In the genomic region with DNA sequence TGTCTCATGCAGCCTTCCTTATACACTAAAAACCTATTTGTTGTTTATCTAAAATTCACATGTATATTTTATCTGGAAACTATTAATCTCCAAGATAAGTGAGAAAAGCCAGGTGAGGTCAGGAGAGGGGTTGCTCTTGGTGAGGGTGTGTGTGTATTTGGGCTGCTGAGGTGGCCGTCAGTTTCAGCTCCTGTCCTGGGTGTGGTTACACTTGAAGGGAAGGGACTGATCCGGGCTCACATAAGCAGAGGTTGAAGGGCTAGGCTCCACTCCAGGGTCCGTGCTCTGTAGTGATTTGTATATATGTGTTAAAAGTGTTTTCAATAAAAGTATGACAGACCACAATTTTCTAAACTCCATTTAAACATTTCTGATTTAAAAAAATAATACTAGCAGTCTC, we compare ENCODE assay signal across 27 cellular contexts. TPM values are rescaled to one million over a fixed set of nuclear protein-coding genes. Genes with fewer than 3 reads are reported as not detected.
DNase-seq lines count a peak whose midpoint lies in the region; ATAC-seq, FAIRE-seq and TF ChIP-seq lines count a peak whose summit lies in the region.
"Had no signal": no experiment of that assay in that cellular context is flagged by ENCODE, and none has a peak within 500 bp of the region (broad histone marks: within the 10 kb centered on the region; RNA-seq: fewer than 3 reads in every experiment).

No MANE protein-coding gene starts in this region.

- no peaks in the 10 kb centered on the region for H4K20me1 ChIP-seq in endothelial cell of umbilical vein (replicated peaks; ENCODE audit: control insufficient read depth, extremely low read depth, insufficient read depth, low read length)

- TF ChIP-seq POLR2A in endothelial cell of umbilical vein (IDR thresholded peaks at IDR 0.05; ENCODE audit: low read depth, low read length) = no peak

- H3K79me2 ChIP-seq in endothelial cell of umbilical vein (ENCODE audit: control insufficient read depth, insufficient read depth, low read length) = no peaks in the 10 kb centered on the region

- TF ChIP-seq CTCF in RWPE1 (conservative IDR thresholded peaks at IDR 0.05; ENCODE audit: low read depth) (no peak), endothelial cell of umbilical vein (IDR thresholded peaks at IDR 0.05; ENCODE audit: extremely low read depth in 1 of 2, insufficient read depth in 1 of 2, low read depth in 1 of 2, low read length in 2 of 2) (no peak)

- H3K9me3 Mint-ChIP-seq in stimulated activated memory B cell treated with anti-CD40 and anti-IgM and Interleukin-4, amounts not matched to agents 10 μg/mL and 1 μg/mL and 100 μg/mL, for 72 hours = no peaks in the 10 kb centered on the region
- no peaks in the 10 kb centered on the region for H3K9me3 Mint-ChIP-seq in activated T-helper 2 cell treated with anti-CD3 and anti-CD28 coated beads, Interferon-gamma antibody, Interleukin-2, Interleukin-4, amounts not matched to agents 10 μg/mL and 5 μg/mL and 100 μg/mL, durations not matched to agents 14 hours and 24 hours and 36 hours
- H3K9me3 Mint-ChIP-seq: activated CD4-positive, alpha-beta T cell treated with anti-CD3 and anti-CD28 coated beads, Interleukin-2, amount 10 ng/mL, durations not matched to agents 7 days and 5 days; activated naive CD4-positive, alpha-beta T cell treated with anti-CD3 and anti-CD28 coated beads, Interleukin-2, amount 10 ng/mL, durations not matched to agents 7 days and 5 days had no signal

- H2AFZ ChIP-seq in endothelial cell of umbilical vein (ENCODE audit: low read depth, low read length) = no peak overlapping the region

- CTCF ChIA-PET in RWPE1 (lab: Yijun Ruan, JAX) (interaction anchor here (0.7 to 4.0 kb wide), 4 partner anchors 10 to 1798 kb away, joined by 3 to 32 read pairs (median 9); no protein-coding TSS in a partner anchor), endothelial cell of umbilical vein (lab: Charles Lee) (interaction anchor here (0.5 to 23.6 kb wide), 3 partner anchors 10 to 99 kb away, joined by 3 to 1187 read pairs (median 24); no protein-coding TSS in a partner anchor)

- H3K4me1 Mint-ChIP-seq in stimulated activated memory B cell treated with anti-CD40 and anti-IgM and Interleukin-4, amounts not matched to agents 10 μg/mL and 1 μg/mL and 100 μg/mL, for 72 hours = peaks cover 16% of the 10 kb centered on the region
- H3K4me1 Mint-ChIP-seq in activated T-helper 2 cell treated with anti-CD3 and anti-CD28 coated beads, Interferon-gamma antibody, Interleukin-2, Interleukin-4, amounts not matched to agents 10 μg/mL and 5 μg/mL and 100 μg/mL, durations not matched to agents 14 hours and 24 hours and 36 hours (ENCODE audit: low read depth) = no peaks in the 10 kb centered on the region
- H3K4me1 Mint-ChIP-seq: activated CD4-positive, alpha-beta T cell treated with anti-CD3 and anti-CD28 coated beads, Interleukin-2, amount 10 ng/mL, durations not matched to agents 7 days and 5 days; activated CD8-positive, alpha-beta memory T cell treated with anti-CD3 and anti-CD28 coated beads, Interleukin-2, amount 10 ng/mL, durations not matched to agents 7 days and 5 days; activated naive CD4-positive, alpha-beta T cell treated with anti-CD3 and anti-CD28 coated beads, Interleukin-2, amount 10 ng/mL, durations not matched to agents 7 days and 5 days had no signal

- peaks cover 7% of the 10 kb centered on the region for H3K4me1 ChIP-seq in endothelial cell of umbilical vein (ENCODE audit: control insufficient read depth, extremely low read depth, insufficient read depth, low read length)
- H3K4me1 ChIP-seq: uterus had no signal

- H3K36me3 ChIP-seq in endothelial cell of umbilical vein (ENCODE audit: control insufficient read depth in 2 of 2, extremely low read depth in 1 of 2, insufficient read depth in 2 of 2, low read length in 2 of 2) = no peaks in the 10 kb centered on the region
- H3K36me3 ChIP-seq: uterus had no signal

- H3K4me3 ChIP-seq in endothelial cell of umbilical vein (replicated peaks in 1 of 3; ENCODE audit: insufficient read depth in 1 of 3, low read depth in 1 of 3, low read length in 3 of 3) = no peak overlapping the region
- H3K4me3 ChIP-seq: SK-N-MC, uterus had no signal

- dilution Hi-C loops in endothelial cell of umbilical vein (cut with MboI; ENCODE audit: extremely low pct_ligation_motif_present, low sequenced_read_pairs) = no loop called here

- H3K4me2 ChIP-seq in endothelial cell of umbilical vein (ENCODE audit: insufficient read depth, low read length) = peak overlapping the region; percentile 16

- no peaks in the 10 kb centered on the region for H3K9me1 ChIP-seq in endothelial cell of umbilical vein (replicated peaks; ENCODE audit: control insufficient read depth, extremely low read depth, insufficient read depth, low read length)

- no peak overlapping the region for H3K27ac Mint-ChIP-seq in stimulated activated memory B cell treated with anti-CD40 and anti-IgM and Interleukin-4, amounts not matched to agents 10 μg/mL and 1 μg/mL and 100 μg/mL, for 72 hours
- no peak overlapping the region for H3K27ac Mint-ChIP-seq in activated T-helper 2 cell treated with anti-CD3 and anti-CD28 coated beads, Interferon-gamma antibody, Interleukin-2, Interleukin-4, amounts not matched to agents 10 μg/mL and 5 μg/mL and 100 μg/mL, durations not matched to agents 14 hours and 24 hours and 36 hours
- H3K27ac Mint-ChIP-seq: activated CD4-positive, alpha-beta T cell treated with anti-CD3 and anti-CD28 coated beads, Interleukin-2, amount 10 ng/mL, durations not matched to agents 7 days and 5 days; activated CD8-positive, alpha-beta memory T cell treated with anti-CD3 and anti-CD28 coated beads, Interleukin-2, amount 10 ng/mL, durations not matched to agents 7 days and 5 days; activated naive CD4-positive, alpha-beta T cell treated with anti-CD3 and anti-CD28 coated beads, Interleukin-2, amount 10 ng/mL, durations not matched to agents 7 days and 5 days had no signal

- H3K9ac ChIP-seq in endothelial cell of umbilical vein (replicated peaks; ENCODE audit: extremely low read depth, insufficient read depth, low read length) = no peak overlapping the region

- no peaks in the 10 kb centered on the region for H3K36me3 Mint-ChIP-seq in stimulated activated memory B cell treated with anti-CD40 and anti-IgM and Interleukin-4, amounts not matched to agents 10 μg/mL and 1 μg/mL and 100 μg/mL, for 72 hours
- no peaks in the 10 kb centered on the region for H3K36me3 Mint-ChIP-seq in activated T-helper 2 cell treated with anti-CD3 and anti-CD28 coated beads, Interferon-gamma antibody, Interleukin-2, Interleukin-4, amounts not matched to agents 10 μg/mL and 5 μg/mL and 100 μg/mL, durations not matched to agents 14 hours and 24 hours and 36 hours (ENCODE audit: low read depth)
- H3K36me3 Mint-ChIP-seq: activated CD8-positive, alpha-beta memory T cell treated with anti-CD3 and anti-CD28 coated beads, Interleukin-2, amount 10 ng/mL, durations not matched to agents 7 days and 5 days; activated naive CD4-positive, alpha-beta T cell treated with anti-CD3 and anti-CD28 coated beads, Interleukin-2, amount 10 ng/mL, durations not matched to agents 7 days and 5 days had no signal

- POLR2A ChIA-PET in RWPE1 (lab: Yijun Ruan, JAX; ENCODE audit: low non-redundant PET) = no interaction called here
- POLR2A ChIA-PET in endothelial cell of umbilical vein (lab: Charles Lee) = no interaction called here

- ATAC-seq in left ventricle myocardium superior (peak; percentile 15), Right ventricle myocardium inferior (no peak)
- ATAC-seq in stimulated activated memory B cell treated with anti-CD40 and anti-IgM and Interleukin-4, amounts not matched to agents 10 μg/mL and 1 μg/mL and 100 μg/mL, for 72 hours = peak; percentile 64
- ATAC-seq: activated CD8-positive, alpha-beta memory T cell treated with anti-CD3 and anti-CD28 coated beads, Interleukin-2, amount 10 ng/mL, durations not matched to agents 7 days and 5 days; Panc1 had no signal

- no peaks in the 10 kb centered on the region for H3K27me3 Mint-ChIP-seq in stimulated activated memory B cell treated with anti-CD40 and anti-IgM and Interleukin-4, amounts not matched to agents 10 μg/mL and 1 μg/mL and 100 μg/mL, for 72 hours
- H3K27me3 Mint-ChIP-seq in activated T-helper 2 cell treated with anti-CD3 and anti-CD28 coated beads, Interferon-gamma antibody, Interleukin-2, Interleukin-4, amounts not matched to agents 10 μg/mL and 5 μg/mL and 100 μg/mL, durations not matched to agents 14 hours and 24 hours and 36 hours (ENCODE audit: low read depth) = no peaks in the 10 kb centered on the region
- H3K27me3 Mint-ChIP-seq: activated CD4-positive, alpha-beta T cell treated with anti-CD3 and anti-CD28 coated beads, Interleukin-2, amount 10 ng/mL, durations not matched to agents 7 days and 5 days; activated CD8-positive, alpha-beta memory T cell treated with anti-CD3 and anti-CD28 coated beads, Interleukin-2, amount 10 ng/mL, durations not matched to agents 7 days and 5 days; activated naive CD4-positive, alpha-beta T cell treated with anti-CD3 and anti-CD28 coated beads, Interleukin-2, amount 10 ng/mL, durations not matched to agents 7 days and 5 days had no signal

- no peaks in the 10 kb centered on the region for H3K27me3 ChIP-seq in endothelial cell of umbilical vein (ENCODE audit: control insufficient read depth in 2 of 2, insufficient read depth in 2 of 2, low read length in 2 of 2)
- H3K27me3 ChIP-seq: uterus had no signal

- FAIRE-seq in endothelial cell of umbilical vein (lab: Jason Lieb, UNC) = no peak
- FAIRE-seq: GM12892 had no signal

- no peak for DNase-seq in left ventricle myocardium superior
- no peak for DNase-seq in Right ventricle myocardium inferior (ENCODE audit: missing footprints)
- DNase-seq in RWPE1 (ENCODE audit: low spot score) = no peak
- no peak for DNase-seq in endothelial cell of umbilical vein (ENCODE audit: low read depth, low spot score)
- no peak for DNase-seq in activated T-helper 2 cell treated with anti-CD3 and anti-CD28 coated beads, Interferon-gamma antibody, Interleukin-2, Interleukin-4, amounts not matched to agents 10 μg/mL and 5 μg/mL and 100 μg/mL, durations not matched to agents 14 hours and 24 hours and 36 hours (ENCODE audit: low spot score)
- DNase-seq in NCI-H69 (lab: John Stamatoyannopoulos, UW) = no peak
- no peak for DNase-seq in stimulated activated CD4-positive, alpha-beta T cell treated with anti-CD3 and anti-CD28 coated beads, Interleukin-12 subunit alpha, Interleukin-12 subunit beta, amount 100 ng/mL, for 4 hours
- DNase-seq: activated CD4-positive, alpha-beta T cell treated with anti-CD3 and anti-CD28 coated beads, Interleukin-2, amount 10 ng/mL, durations not matched to agents 7 days and 5 days; activated CD8-positive, alpha-beta memory T cell treated with anti-CD3 and anti-CD28 coated beads, Interleukin-2, amount 10 ng/mL, durations not matched to agents 7 days and 5 days; activated naive CD4-positive, alpha-beta T cell treated with anti-CD3 and anti-CD28 coated beads, Interleukin-2, amount 10 ng/mL, durations not matched to agents 7 days and 5 days; amygdala; Calu3; central memory CD4-positive, alpha-beta T cell; head of caudate nucleus; mesenchymal stem cell; NCI-H1417 treated with DMSO at 0.1 percent for 48 hours; NCI-H82; occipital lobe; stimulated activated CD4-positive, alpha-beta T cell treated with anti-CD3 and anti-CD28 coated beads, Interleukin-4, amount 100 ng/mL, for 24 hours; stimulated activated naive CD4-positive, alpha-beta T cell; uterus had no signal

- intact Hi-C loops in left ventricle myocardium superior (cut with micrococcal nuclease) = no loop called here
- intact Hi-C loops in Right ventricle myocardium inferior (cut with DNase I) = no loop called here
- intact Hi-C loops in endothelial cell of umbilical vein (cut with micrococcal nuclease) = no loop called here
- intact Hi-C loops in activated T-helper 2 cell treated with anti-CD3 and anti-CD28 coated beads, Interferon-gamma antibody, Interleukin-2, Interleukin-4, amounts not matched to agents 10 μg/mL and 5 μg/mL and 100 μg/mL, durations not matched to agents 14 hours and 24 hours and 36 hours (cut with micrococcal nuclease) = no loop called here

- no peak overlapping the region for H3K4me3 Mint-ChIP-seq in stimulated activated memory B cell treated with anti-CD40 and anti-IgM and Interleukin-4, amounts not matched to agents 10 μg/mL and 1 μg/mL and 100 μg/mL, for 72 hours
- no peak overlapping the region for H3K4me3 Mint-ChIP-seq in activated T-helper 2 cell treated with anti-CD3 and anti-CD28 coated beads, Interferon-gamma antibody, Interleukin-2, Interleukin-4, amounts not matched to agents 10 μg/mL and 5 μg/mL and 100 μg/mL, durations not matched to agents 14 hours and 24 hours and 36 hours (ENCODE audit: low read depth)
- H3K4me3 Mint-ChIP-seq: activated CD4-positive, alpha-beta T cell treated with anti-CD3 and anti-CD28 coated beads, Interleukin-2, amount 10 ng/mL, durations not matched to agents 7 days and 5 days; activated CD8-positive, alpha-beta memory T cell treated with anti-CD3 and anti-CD28 coated beads, Interleukin-2, amount 10 ng/mL, durations not matched to agents 7 days and 5 days; activated naive CD4-positive, alpha-beta T cell treated with anti-CD3 and anti-CD28 coated beads, Interleukin-2, amount 10 ng/mL, durations not matched to agents 7 days and 5 days had no signal

- H3K9me3 ChIP-seq in endothelial cell of umbilical vein (replicated peaks; ENCODE audit: control insufficient read depth, insufficient read depth, low read length) = no peaks in the 10 kb centered on the region
- H3K9me3 ChIP-seq: uterus had no signal

- no TSS peak for BruUV-seq in endothelial cell of umbilical vein (replicated peaks; lab: Mats Ljungman, UMichigan)

- H3K27ac ChIP-seq in RWPE1 (0 out of 2 replicates have a peak overlapping the region, but pooled peaks have one; percentile 7), endothelial cell of umbilical vein (ENCODE audit: insufficient read depth, low read depth, low read length) (no peak overlapping the region)
- H3K27ac ChIP-seq: SK-N-MC, uterus, VCaP had no signal

RNA-seq across cellular contexts. Expression of a gene that starts 13.5 kb away (rescaled TPM):
- total RNA-seq in left ventricle myocardium superior (0.82 TPM), Right ventricle myocardium inferior (0.73 TPM), endothelial cell of umbilical vein (13.4 and 14.5 TPM in 2 replicates)
- polyA plus RNA-seq in endothelial cell of umbilical vein = 10.8 and 11.5 TPM in 2 replicates
- polyA plus RNA-seq in endothelial cell of umbilical vein (2011; cell fraction: cytosol; rRNA removed) = 7.7 and 9.9 TPM in 2 replicates
- 12.2 and 20.4 TPM in 2 replicates for polyA plus RNA-seq in endothelial cell of umbilical vein (2011; cell fraction: nucleus; rRNA removed)
- 18.2 and 24.7 TPM in 2 replicates for polyA plus RNA-seq in endothelial cell of umbilical vein (2012)
- polyA minus RNA-seq in endothelial cell of umbilical vein = 3.4 and 6.5 TPM in 2 replicates
- 7.0 TPM for polyA minus RNA-seq in endothelial cell of umbilical vein (2011; cell fraction: cytosol; rRNA and poly(A)+ RNA removed)
- polyA minus RNA-seq in endothelial cell of umbilical vein (2011; cell fraction: nucleus; rRNA and poly(A)+ RNA removed) = 8.3 and 18.7 TPM in 2 replicates
- 1.3 and 1.6 TPM in 2 replicates for total RNA-seq in activated T-helper 2 cell treated with anti-CD3 and anti-CD28 coated beads, Interferon-gamma antibody, Interleukin-2, Interleukin-4, amounts not matched to agents 10 μg/mL and 5 μg/mL and 100 μg/mL, durations not matched to agents 14 hours and 24 hours and 36 hours
- total RNA-seq: occipital lobe, temporal lobe had no signal

RNA-seq across cellular contexts. Expression of a gene that starts 33.0 kb away (rescaled TPM):
- total RNA-seq in left ventricle myocardium superior (49.8 TPM), Right ventricle myocardium inferior (47.6 TPM), endothelial cell of umbilical vein (41.6 and 45.8 TPM in 2 replicates)
- polyA plus RNA-seq in endothelial cell of umbilical vein = 54.6 and 81.7 TPM in 2 replicates
- polyA plus RNA-seq in endothelial cell of umbilical vein (2011; cell fraction: cytosol; rRNA removed) = 64.5 and 65.3 TPM in 2 replicates
- 40.6 and 46.7 TPM in 2 replicates for polyA plus RNA-seq in endothelial cell of umbilical vein (2011; cell fraction: nucleus; rRNA removed)
- 40.9 and 47.7 TPM in 2 replicates for polyA plus RNA-seq in endothelial cell of umbilical vein (2012)
- polyA minus RNA-seq in endothelial cell of umbilical vein = 31.3 and 52.3 TPM in 2 replicates
- polyA minus RNA-seq in endothelial cell of umbilical vein (2011; cell fraction: cytosol; rRNA and poly(A)+ RNA removed) = 47.8 TPM
- polyA minus RNA-seq in endothelial cell of umbilical vein (2011; cell fraction: nucleus; rRNA and poly(A)+ RNA removed) = 17.7 and 29.7 TPM in 2 replicates
- total RNA-seq in activated T-helper 2 cell treated with anti-CD3 and anti-CD28 coated beads, Interferon-gamma antibody, Interleukin-2, Interleukin-4, amounts not matched to agents 10 μg/mL and 5 μg/mL and 100 μg/mL, durations not matched to agents 14 hours and 24 hours and 36 hours = 64.0 and 67.6 TPM in 2 replicates

RNA-seq across cellular contexts. Expression of a gene that starts 53.9 kb away (rescaled TPM):
- 8.5 TPM for total RNA-seq in left ventricle myocardium superior
- total RNA-seq in Right ventricle myocardium inferior = 8.0 TPM
- 6.1 TPM in 2 replicates for total RNA-seq in endothelial cell of umbilical vein
- 4.9 and 6.1 TPM in 2 replicates for polyA plus RNA-seq in endothelial cell of umbilical vein
- polyA plus RNA-seq in endothelial cell of umbilical vein (2011; cell fraction: cytosol; rRNA removed) = 3.8 and 4.3 TPM in 2 replicates
- polyA plus RNA-seq in endothelial cell of umbilical vein (2011; cell fraction: nucleus; rRNA removed) = 4.1 and 4.4 TPM in 2 replicates
- polyA plus RNA-seq in endothelial cell of umbilical vein (2012) = 4.2 and 5.0 TPM in 2 replicates
- polyA minus RNA-seq in endothelial cell of umbilical vein = 4.8 and 5.2 TPM in 2 replicates
- polyA minus RNA-seq in endothelial cell of umbilical vein (2011; cell fraction: cytosol; rRNA and poly(A)+ RNA removed) = 7.1 TPM
- polyA minus RNA-seq in endothelial cell of umbilical vein (2011; cell fraction: nucleus; rRNA and poly(A)+ RNA removed) = 3.3 and 3.5 TPM in 2 replicates
- total RNA-seq in activated T-helper 2 cell treated with anti-CD3 and anti-CD28 coated beads, Interferon-gamma antibody, Interleukin-2, Interleukin-4, amounts not matched to agents 10 μg/mL and 5 μg/mL and 100 μg/mL, durations not matched to agents 14 hours and 24 hours and 36 hours = 8.3 and 8.5 TPM in 2 replicates
